Comparison of ENCODE assay signal across 26 cellular contexts in genomic region chr11:120333801-120334200, GRCh38. TPM values are rescaled to one million over a fixed set of nuclear protein-coding genes. Genes with fewer than 3 reads are reported as not detected.
A peak's percentile ranks its signal among the peaks of the same experiment; 100 is the strongest.
DNase-seq lines count a peak whose midpoint lies in the region; ATAC-seq and TF ChIP-seq lines count a peak whose summit lies in the region.
"Had no signal": no experiment of that assay in that cellular context is flagged by ENCODE, and none has a peak within 500 bp of the region (broad histone marks: within the 10 kb centered on the region; RNA-seq: fewer than 3 reads in every experiment).

No MANE protein-coding gene starts in this region.

- H3K36me3 ChIP-seq in right atrium auricular region (peaks cover 15% of the 10 kb centered on the region), prostate gland (no peaks in the 10 kb centered on the region), aorta (ENCODE audit: control insufficient read depth in 1 of 2, insufficient read depth in 2 of 2, low read length in 1 of 2) (peaks cover 0 to 5% of the 10 kb centered on the region in 2 donors)
- H3K36me3 ChIP-seq: neural progenitor cell had no signal

- peak overlapping the region; percentile 60 to 100 for H3K27ac ChIP-seq in right atrium auricular region
- peak overlapping the region; percentile 85 for H3K27ac ChIP-seq in caudate nucleus (ENCODE audit: low read depth, low read length)
- peak overlapping the region; percentile 12 to 20 for H3K27ac ChIP-seq in prostate gland
- H3K27ac ChIP-seq in aorta (ENCODE audit: low read depth in 1 of 2, low read length in 2 of 2): peak overlapping the region; percentile 78 to 87
- H3K27ac ChIP-seq: neural progenitor cell had no signal

- H3K9me3 ChIP-seq in right atrium auricular region (no peaks in the 10 kb centered on the region), prostate gland (no peaks in the 10 kb centered on the region), aorta (ENCODE audit: control insufficient read depth, low read length) (no peaks in the 10 kb centered on the region)
- H3K9me3 ChIP-seq: BE2C, HAP-1 had no signal

- intact Hi-C loops in left ventricle myocardium superior (cut with micrococcal nuclease) (no loop called here), prostate gland (cut with DNase I) (loop anchor here (10.0 kb wide), 3 partner anchors 71 to 351 kb away; no protein-coding TSS in a partner anchor), aorta (cut with DNase I) (no loop called here)

- WGBS in prostate gland: 84% methylated on average over 1 of the region's 1 CpG
- 24 to 31% methylated on average over 1 of the region's 1 CpG for WGBS in aorta, 2 donors

- DNase-seq in right atrium auricular region (ENCODE audit: low spot score): no peak
- DNase-seq in left ventricle myocardium superior: no peak
- no peak for DNase-seq in caudate nucleus (lab: John Stamatoyannopoulos, UW)
- DNase-seq in prostate gland (ENCODE audit: low spot score): no peak
- no peak for DNase-seq in aorta
- no peak for DNase-seq in foreskin melanocyte
- no peak for DNase-seq in LoVo (ENCODE audit: low spot score)
- DNase-seq in medulla oblongata (ENCODE audit: extremely low spot score): no peak
- DNase-seq: activated CD4-positive, alpha-beta T cell treated with anti-CD3 and anti-CD28 coated beads, Interleukin-2, amount 50 U/mL, for 4 hours; activated CD4-positive, CD25-positive, alpha-beta regulatory T cell; activated CD8-positive, alpha-beta memory T cell treated with anti-CD3 and anti-CD28 coated beads, Interleukin-2, amount 50 U/mL, for 4 hours; BE2C; DMS79; endodermal cell; kidney; NCI-H1105; NCI-H1930; NCI-H226; NCI-H82; SHP77; stimulated activated CD4-positive, alpha-beta T cell treated with anti-CD3 and anti-CD28 coated beads, Interleukin-1b, Interleukin-23, amount 100 ng/mL, for 48 hours; SW 1271 had no signal

- no peak for TF ChIP-seq CTCF in right atrium auricular region (IDR thresholded peaks at IDR 0.05)
- no peak for TF ChIP-seq CTCF in prostate gland (IDR thresholded peaks at IDR 0.05)

- H3K4me1 ChIP-seq in right atrium auricular region (peaks cover 0 to 56% of the 10 kb centered on the region in 2 donors), prostate gland (replicated peaks) (no peaks in the 10 kb centered on the region), aorta (ENCODE audit: control insufficient read depth in 1 of 2, insufficient read depth in 2 of 2, low read length in 2 of 2) (peaks cover 3 to 5% of the 10 kb centered on the region in 2 donors)

- ATAC-seq in left ventricle myocardium superior (no peak), aorta (ENCODE audit: low FRiP score) (no peak)

- no peak overlapping the region for H3K4me3 ChIP-seq in right atrium auricular region
- H3K4me3 ChIP-seq in prostate gland: no peak overlapping the region
- no peak overlapping the region for H3K4me3 ChIP-seq in aorta (ENCODE audit: low read length in 2 of 2)
- H3K4me3 ChIP-seq: HAP-1, lung, neural progenitor cell, skin epidermis had no signal

- no peak for TF ChIP-seq POLR2A in prostate gland (IDR thresholded peaks at IDR 0.05)

- H3K27me3 ChIP-seq in right atrium auricular region (no peaks in the 10 kb centered on the region), prostate gland (replicated peaks; ENCODE audit: insufficient read depth) (no peaks in the 10 kb centered on the region), aorta (ENCODE audit: control insufficient read depth in 1 of 2, insufficient read depth in 2 of 2, low read length in 1 of 2) (no peaks in the 10 kb centered on the region)
- H3K27me3 ChIP-seq: BE2C, neural progenitor cell had no signal

RNA-seq across cellular contexts. Expression of gene ARHGEF12, which starts 2.4 kb away (rescaled TPM):
- 10 to 100 TPM; 84.0 to 87.2 TPM for total RNA-seq in right atrium auricular region
- 92.5 TPM for total RNA-seq in left ventricle myocardium superior
- total RNA-seq in prostate gland: 10 to 100 TPM; 86.2 to 96.5 TPM
- total RNA-seq in aorta: 100 to 1,000 TPM; 126 to 143 TPM
- polyA plus RNA-seq in aorta: 10 to 100 TPM; 21.7 to 25.8 TPM

RNA-seq across cellular contexts. Expression of gene TLCD5, which starts 8.7 kb away (rescaled TPM):
- 10 to 100 TPM; 11.3 to 18.7 TPM for total RNA-seq in right atrium auricular region
- total RNA-seq in left ventricle myocardium superior: 9.1 TPM
- 10 to 100 TPM in 1 of 2 donors, 1 to 10 TPM in 1; 7.8 to 10.6 TPM for total RNA-seq in prostate gland
- total RNA-seq in aorta: 10 to 100 TPM in 1 of 2 donors, 1 to 10 TPM in 1; 7.9 to 10.5 TPM
- polyA plus RNA-seq in aorta: 1 to 10 TPM; 2.3 to 6.1 TPM

Comparison
In these comparisons a context has a peak if more than half of its experiments do, and no peak if none do; other contexts are left out.
1. H3K27ac ChIP-seq: peak in every context shown above with its lines; median percentile 85 in caudate nucleus; 82 in aorta; 80 in right atrium auricular region; 16 in prostate gland.